Comparison of ENCODE assay signal across 12 cellular contexts in genomic region chr10:88896336-88897018, GRCh38. TPM values are rescaled to one million over a fixed set of nuclear protein-coding genes. Genes with fewer than 3 reads are reported as not detected.
DNase-seq lines count a peak whose midpoint lies in the region; ATAC-seq and TF ChIP-seq lines count a peak whose summit lies in the region.
"Had no signal": no experiment of that assay in that cellular context is flagged by ENCODE, and none has a peak within 500 bp of the region (broad histone marks: within the 10 kb centered on the region; RNA-seq: fewer than 3 reads in every experiment).

No MANE protein-coding gene starts in this region.

- H3K36me3 Mint-ChIP-seq in activated T-cell treated with anti-CD3 and anti-CD28 coated beads, Interleukin-2, amount 50 U/mL, for 4 hours (ENCODE audit: insufficient read depth) = peaks cover 14% of the 10 kb centered on the region
- H3K36me3 Mint-ChIP-seq in activated T-helper 1 cell treated with anti-CD3 and anti-CD28 coated beads, Interleukin-12 subunit alpha, Interleukin-12 subunit beta, Interleukin-2, Interleukin-4 antibody, amounts not matched to agents 30 ng/mL and 10 ng/mL and 1 ng/mL, durations not matched to agents 14 hours and 24 hours and 36 hours (ENCODE audit: low read depth) = peaks cover 32% of the 10 kb centered on the region

- peak overlapping the region; percentile 33 for H3K4me3 Mint-ChIP-seq in activated T-cell treated with anti-CD3 and anti-CD28 coated beads, Interleukin-2, amount 50 U/mL, for 4 hours
- H3K4me3 Mint-ChIP-seq in activated T-helper 1 cell treated with anti-CD3 and anti-CD28 coated beads, Interleukin-12 subunit alpha, Interleukin-12 subunit beta, Interleukin-2, Interleukin-4 antibody, amounts not matched to agents 30 ng/mL and 10 ng/mL and 1 ng/mL, durations not matched to agents 14 hours and 24 hours and 36 hours = peak overlapping the region; percentile 45

- no peak overlapping the region for H3K4me3 ChIP-seq in suprapubic skin
- H3K4me3 ChIP-seq: BLaER1 treated with 17β-estradiol and CSF1 and Interleukin-3, amounts not matched to agents 10 nM and 100 nM had no signal

- H3K27me3 ChIP-seq in suprapubic skin = no peaks in the 10 kb centered on the region
- H3K27me3 ChIP-seq: BLaER1 treated with 17β-estradiol and CSF1 and Interleukin-3, amounts not matched to agents 10 nM and 100 nM had no signal

- H3K4me1 Mint-ChIP-seq in activated T-cell treated with anti-CD3 and anti-CD28 coated beads, Interleukin-2, amount 50 U/mL, for 4 hours (ENCODE audit: low read depth) = peaks cover 66% of the 10 kb centered on the region
- peaks cover 66% of the 10 kb centered on the region for H3K4me1 Mint-ChIP-seq in activated T-helper 1 cell treated with anti-CD3 and anti-CD28 coated beads, Interleukin-12 subunit alpha, Interleukin-12 subunit beta, Interleukin-2, Interleukin-4 antibody, amounts not matched to agents 30 ng/mL and 10 ng/mL and 1 ng/mL, durations not matched to agents 14 hours and 24 hours and 36 hours (ENCODE audit: low read depth)

- peak overlapping the region; percentile 57 for H3K27ac ChIP-seq in suprapubic skin
- H3K27ac ChIP-seq: BLaER1 treated with 17β-estradiol and CSF1 and Interleukin-3, amounts not matched to agents 10 nM and 100 nM had no signal

- no peaks in the 10 kb centered on the region for H3K9me3 Mint-ChIP-seq in activated T-cell treated with anti-CD3 and anti-CD28 coated beads, Interleukin-2, amount 50 U/mL, for 4 hours
- no peaks in the 10 kb centered on the region for H3K9me3 Mint-ChIP-seq in activated T-helper 1 cell treated with anti-CD3 and anti-CD28 coated beads, Interleukin-12 subunit alpha, Interleukin-12 subunit beta, Interleukin-2, Interleukin-4 antibody, amounts not matched to agents 30 ng/mL and 10 ng/mL and 1 ng/mL, durations not matched to agents 14 hours and 24 hours and 36 hours

- no peaks in the 10 kb centered on the region for H3K9me3 ChIP-seq in suprapubic skin
- H3K9me3 ChIP-seq: BLaER1 treated with 17β-estradiol and CSF1 and Interleukin-3, amounts not matched to agents 10 nM and 100 nM had no signal

- 59% methylated on average over 4 of the region's 4 CpGs for WGBS in suprapubic skin

- H3K27ac Mint-ChIP-seq in activated T-helper 1 cell treated with anti-CD3 and anti-CD28 coated beads, Interleukin-12 subunit alpha, Interleukin-12 subunit beta, Interleukin-2, Interleukin-4 antibody, amounts not matched to agents 30 ng/mL and 10 ng/mL and 1 ng/mL, durations not matched to agents 14 hours and 24 hours and 36 hours = peak overlapping the region; percentile 87

- DNase-seq in activated T-cell treated with anti-CD3 and anti-CD28 coated beads, Interleukin-2, amount 50 U/mL, for 4 hours = no peak
- DNase-seq in activated T-cell treated with anti-CD3 and anti-CD28 coated beads for 4 hours (no peak), left colon (peak; percentile 38 to 78), suprapubic skin (ENCODE audit: low spot score in 2 of 2) (no peak), NCI-H2081 treated with DMSO at 0.1 percent for 48 hours (lab: John Stamatoyannopoulos, UW) (no peak)
- no peak for DNase-seq in activated T-helper 1 cell treated with anti-CD3 and anti-CD28 coated beads, Interleukin-12 subunit alpha, Interleukin-12 subunit beta, Interleukin-2, Interleukin-4 antibody, amounts not matched to agents 30 ng/mL and 10 ng/mL and 1 ng/mL, durations not matched to agents 14 hours and 24 hours and 36 hours (ENCODE audit: low spot score)
- DNase-seq in activated CD4-positive, CD25-positive, alpha-beta regulatory T cell treated with anti-CD3 and anti-CD28 coated beads, Interleukin-2, amount 50 U/mL, for 72 hours = no peak
- DNase-seq: activated CD8-positive, alpha-beta memory T cell treated with anti-CD3 and anti-CD28 coated beads, Interleukin-2, amount 50 U/mL, for 48 hours; PC-3; posterior cingulate gyrus had no signal

- H3K4me1 ChIP-seq in suprapubic skin = peaks cover 30% of the 10 kb centered on the region

- no peak for TF ChIP-seq POLR2A in suprapubic skin (IDR thresholded peaks at IDR 0.05)

- no peak for ATAC-seq in activated T-cell treated with anti-CD3 and anti-CD28 coated beads, Interleukin-2, amount 50 U/mL, for 4 hours
- ATAC-seq in left colon = peak; percentile 88
- ATAC-seq in HG02852 (IDR thresholded peaks at IDR 0.05; ENCODE audit: unreplicated experiment) = no peak
- ATAC-seq: PC-3 had no signal

- H3K27me3 Mint-ChIP-seq in activated T-cell treated with anti-CD3 and anti-CD28 coated beads, Interleukin-2, amount 50 U/mL, for 4 hours (ENCODE audit: low read depth) = no peaks in the 10 kb centered on the region
- no peaks in the 10 kb centered on the region for H3K27me3 Mint-ChIP-seq in activated T-helper 1 cell treated with anti-CD3 and anti-CD28 coated beads, Interleukin-12 subunit alpha, Interleukin-12 subunit beta, Interleukin-2, Interleukin-4 antibody, amounts not matched to agents 30 ng/mL and 10 ng/mL and 1 ng/mL, durations not matched to agents 14 hours and 24 hours and 36 hours (ENCODE audit: insufficient read depth)

- no peak for TF ChIP-seq CTCF in suprapubic skin (IDR thresholded peaks at IDR 0.05)

- TF ChIP-seq EP300 in suprapubic skin (IDR thresholded peaks at IDR 0.05) = no peak

- H3K36me3 ChIP-seq in suprapubic skin = no peaks in the 10 kb centered on the region
- H3K36me3 ChIP-seq: BLaER1 treated with 17β-estradiol and CSF1 and Interleukin-3, amounts not matched to agents 10 nM and 100 nM had no signal

- intact Hi-C loops in activated T-helper 1 cell treated with anti-CD3 and anti-CD28 coated beads, Interleukin-12 subunit alpha, Interleukin-12 subunit beta, Interleukin-2, Interleukin-4 antibody, amounts not matched to agents 30 ng/mL and 10 ng/mL and 1 ng/mL, durations not matched to agents 14 hours and 24 hours and 36 hours (cut with micrococcal nuclease) = loop anchor here (1.0 kb wide), 2 partner anchors 10 to 16 kb away; partner anchors contain the start of gene STAMBPL1
- intact Hi-C loops in left colon (cut with DNase I, micrococcal nuclease) = no loop called here

RNA-seq across cellular contexts. Expression of gene STAMBPL1, which starts 16.4 kb away (rescaled TPM):
- 10 to 100 TPM; 15.1 to 24.7 (median 19.4) TPM for total RNA-seq in activated T-cell treated with anti-CD3 and anti-CD28 coated beads, Interleukin-2, amount 50 U/mL, for 4 hours
- 36.1 and 37.5 TPM in 2 replicates for total RNA-seq in activated T-helper 1 cell treated with anti-CD3 and anti-CD28 coated beads, Interleukin-12 subunit alpha, Interleukin-12 subunit beta, Interleukin-2, Interleukin-4 antibody, amounts not matched to agents 30 ng/mL and 10 ng/mL and 1 ng/mL, durations not matched to agents 14 hours and 24 hours and 36 hours
- total RNA-seq in left colon = 10 to 100 TPM; 14.8 to 22.4 TPM
- 10 to 100 TPM; 13.3 to 35.8 (median 14.2) TPM for total RNA-seq in suprapubic skin

RNA-seq across cellular contexts. Expression of gene ANKRD22, which starts 44.8 kb away (rescaled TPM):
- under 1 TPM in 1 of 3 donors, not detected in 2; 0.24 TPM for total RNA-seq in activated T-cell treated with anti-CD3 and anti-CD28 coated beads, Interleukin-2, amount 50 U/mL, for 4 hours
- total RNA-seq in activated T-helper 1 cell treated with anti-CD3 and anti-CD28 coated beads, Interleukin-12 subunit alpha, Interleukin-12 subunit beta, Interleukin-2, Interleukin-4 antibody, amounts not matched to agents 30 ng/mL and 10 ng/mL and 1 ng/mL, durations not matched to agents 14 hours and 24 hours and 36 hours = 0.16 TPM in 1 of 2 replicates, not detected in the other
- total RNA-seq in left colon (10 to 100 TPM; 13.7 to 21.6 TPM), suprapubic skin (10 to 100 TPM; 19.6 to 30.1 (median 29.3) TPM)

RNA-seq across cellular contexts. Expression of gene ACTA2, which starts 56.1 kb away (rescaled TPM):
- 1 to 10 TPM; 2.6 to 4.1 (median 2.6) TPM for total RNA-seq in activated T-cell treated with anti-CD3 and anti-CD28 coated beads, Interleukin-2, amount 50 U/mL, for 4 hours
- 10.9 and 12.2 TPM in 2 replicates for total RNA-seq in activated T-helper 1 cell treated with anti-CD3 and anti-CD28 coated beads, Interleukin-12 subunit alpha, Interleukin-12 subunit beta, Interleukin-2, Interleukin-4 antibody, amounts not matched to agents 30 ng/mL and 10 ng/mL and 1 ng/mL, durations not matched to agents 14 hours and 24 hours and 36 hours
- total RNA-seq in left colon (100 to 1,000 TPM in 1 of 2 donors, 10 to 100 TPM in 1; 57.1 to 245 TPM), suprapubic skin (100 to 1,000 TPM; 146 to 162 (median 152) TPM)
- total RNA-seq: PC-3 had no signal

Comparison
In these comparisons a context has a peak if more than half of its experiments do, and no peak if none do; other contexts are left out.
1. DNase-seq: peak in left colon (2 of 2); none in activated T-cell treated with anti-CD3 and anti-CD28 coated beads, Interleukin-2, amount 50 U/mL, for 4 hours (single experiment), activated T-cell treated with anti-CD3 and anti-CD28 coated beads for 4 hours (single experiment), activated T-helper 1 cell treated with anti-CD3 and anti-CD28 coated beads, Interleukin-12 subunit alpha, Interleukin-12 subunit beta, Interleukin-2, Interleukin-4 antibody, amounts not matched to agents 30 ng/mL and 10 ng/mL and 1 ng/mL, durations not matched to agents 14 hours and 24 hours and 36 hours (single experiment), suprapubic skin (0 of 2), NCI-H2081 treated with DMSO at 0.1 percent for 48 hours (single experiment) and activated CD4-positive, CD25-positive, alpha-beta regulatory T cell treated with anti-CD3 and anti-CD28 coated beads, Interleukin-2, amount 50 U/mL, for 72 hours (single experiment).
2. RNA of gene ANKRD22, which starts 44.8 kb away (total RNA-seq): 19.6 to 30.1 TPM in suprapubic skin and 13.7 to 21.6 TPM in left colon; 0.16 TPM in activated T-helper 1 cell treated with anti-CD3 and anti-CD28 coated beads, Interleukin-12 subunit alpha, Interleukin-12 subunit beta, Interleukin-2, Interleukin-4 antibody, amounts not matched to agents 30 ng/mL and 10 ng/mL and 1 ng/mL, durations not matched to agents 14 hours and 24 hours and 36 hours and 0.24 TPM in activated T-cell treated with anti-CD3 and anti-CD28 coated beads, Interleukin-2, amount 50 U/mL, for 4 hours; every median in the first group is over 10 times any median in the second.